ENCODE assay signal across 19 cellular contexts in genomic region chr12:5309654-5310053, GRCh38.
DNase-seq lines count a peak whose midpoint lies in the region; ATAC-seq and TF ChIP-seq lines count a peak whose summit lies in the region.
"Had no signal": no experiment of that assay in that cellular context is flagged by ENCODE, and none has a peak within 500 bp of the region (broad histone marks: within the 10 kb centered on the region; RNA-seq: fewer than 3 reads in every experiment).

No MANE protein-coding gene starts in this region.

- peaks cover 0 to 16% (median 3%) of the 10 kb centered on the region in 11 donors for H3K9me3 ChIP-seq in heart right ventricle
- no peaks in the 10 kb centered on the region for H3K9me3 ChIP-seq in OCI-LY7 (ENCODE audit: low read length)

- in situ Hi-C loops in KBM-7 (cut with MboI; ENCODE audit: low pct_unique_long_range_greater_than_20kb, low sequenced_read_pairs): no loop called here

- POLR2A ChIA-PET in OCI-LY7 (lab: Charles Lee): no interaction called here

- 68 to 80% methylated on average over 8 of the region's 8 CpGs for WGBS in heart right ventricle, 2 donors

- intact Hi-C loops in Right ventricle myocardium superior (cut with DNase I) (no loop called here), heart right ventricle (cut with DNase I) (no loop called here), OCI-LY7 (cut with micrococcal nuclease; ENCODE audit: unreplicated experiment) (no loop called here)

- H2AFZ ChIP-seq in OCI-LY7 (ENCODE audit: low read length): no peak overlapping the region

- DNase-seq in Right ventricle myocardium superior: peak; percentile 45
- no peak for DNase-seq in heart right ventricle
- peak; percentile 81 to 89 for DNase-seq in NCI-H446 (lab: John Stamatoyannopoulos, UW)
- peak; percentile 27 for DNase-seq in glomerular visceral epithelial cell (ENCODE audit: extremely low spot score)
- no peak for DNase-seq in pons (ENCODE audit: low spot score)
- no peak for DNase-seq in KBM-7
- no peak for DNase-seq in NCI-H128 (lab: John Stamatoyannopoulos, UW; ENCODE audit: unreplicated experiment)
- no peak for DNase-seq in OCI-LY7 (ENCODE audit: low spot score)
- DNase-seq: activated B cell treated with CpG ODN at 0.5 μM for 24 hours; activated CD8-positive, alpha-beta memory T cell treated with anti-CD3 and anti-CD28 coated beads for 24 hours; activated naive CD8-positive, alpha-beta T cell treated with anti-CD3 and anti-CD28 coated beads, Interleukin-2, amount 10 ng/mL, durations not matched to agents 7 days and 5 days; CD8-positive, alpha-beta memory T cell; dermis blood vessel endothelial cell; esophagus squamous epithelium; islet precursor cell; midbrain; SHP77; stimulated activated CD4-positive, alpha-beta T cell treated with anti-CD3 and anti-CD28 coated beads, Interleukin-15, amount 100 ng/mL, for 24 hours; T-helper 17 cell had no signal

- CTCF ChIA-PET in OCI-LY7 (lab: Charles Lee; ENCODE audit: unreplicated experiment): no interaction called here

- H3K27ac ChIP-seq in heart right ventricle: no peak overlapping the region
- no peak overlapping the region for H3K27ac ChIP-seq in OCI-LY7 (ENCODE audit: low read depth, low read length, poor library complexity, severe bottlenecking)

- H3K36me3 ChIP-seq in heart right ventricle (no peaks in the 10 kb centered on the region), OCI-LY7 (ENCODE audit: insufficient read depth, low read length) (no peaks in the 10 kb centered on the region)
- H3K36me3 ChIP-seq: esophagus squamous epithelium had no signal

- no peaks in the 10 kb centered on the region for H3K9me2 ChIP-seq in OCI-LY7 (ENCODE audit: insufficient read depth, low read length)

- H3K4me3 ChIP-seq in heart right ventricle: no peak overlapping the region
- H3K4me3 ChIP-seq in OCI-LY7 (ENCODE audit: low read depth, low read length, poor library complexity, severe bottlenecking): no peak overlapping the region
- H3K4me3 ChIP-seq: esophagus squamous epithelium had no signal

- no TSS peak for BruUV-seq in OCI-LY7 (replicated peaks; lab: Mats Ljungman, UMichigan)

- H3K27me3 ChIP-seq in heart right ventricle: peaks cover 0 to 7% (median 0%) of the 10 kb centered on the region in 7 donors

- no peaks in the 10 kb centered on the region for H4K20me1 ChIP-seq in OCI-LY7 (ENCODE audit: insufficient read depth, low read length)

- no peak overlapping the region for H3K4me2 ChIP-seq in OCI-LY7 (ENCODE audit: low read length)

- H3K79me2 ChIP-seq in OCI-LY7 (ENCODE audit: insufficient read depth, low read depth, low read length): no peaks in the 10 kb centered on the region

- ATAC-seq in Right ventricle myocardium superior (ENCODE audit: poor library complexity) (no peak), heart right ventricle (no peak)
- ATAC-seq: T-helper 17 cell had no signal

- TF ChIP-seq CTCF in heart right ventricle (IDR thresholded peaks at IDR 0.05): no peak
- no peak for TF ChIP-seq CTCF in OCI-LY7 (conservative IDR thresholded peaks at IDR 0.05; ENCODE audit: low read length)

- H3K4me1 ChIP-seq in heart right ventricle: no peaks in the 10 kb centered on the region
- H3K4me1 ChIP-seq in OCI-LY7 (ENCODE audit: insufficient read depth, low read length, poor library complexity, severe bottlenecking): no peaks in the 10 kb centered on the region

Comparison
In these comparisons a context has a peak if more than half of its experiments do, and no peak if none do; other contexts are left out.
1. DNase-seq: peak in Right ventricle myocardium superior (single experiment), NCI-H446 (2 of 2) and glomerular visceral epithelial cell (single experiment); none in heart right ventricle (0 of 2), pons (single experiment), KBM-7 (single experiment), NCI-H128 (single experiment) and OCI-LY7 (single experiment).